1 cellular context compared by ENCODE assay signal in genomic region chr6:38027685-38028373, GRCh38.
TF ChIP-seq lines count a peak whose summit lies in the region.

No MANE protein-coding gene starts in this region.

TF ChIP-seq in GM23338, 12 proteins besides CTCF, POLR2A, EP300 and RAD21:
- TF ChIP-seq ZNF462 (CRISPR knock-in tag; IDR thresholded peaks at IDR 0.05) = no peak
- no peak for TF ChIP-seq NANOG (IDR thresholded peaks at IDR 0.05; ENCODE audit: borderline replicate concordance)
- TF ChIP-seq JUNB (IDR thresholded peaks at IDR 0.05; ENCODE audit: unreplicated experiment) = no peak
- no peak for TF ChIP-seq EZH2 (IDR thresholded peaks at IDR 0.05; ENCODE audit: low read depth, unreplicated experiment)
- TF ChIP-seq ETS1 (IDR thresholded peaks at IDR 0.05) = no peak
- TF ChIP-seq REST (IDR thresholded peaks at IDR 0.05; ENCODE audit: unreplicated experiment) = no peak
- no peak for TF ChIP-seq STAT1 (IDR thresholded peaks at IDR 0.05; ENCODE audit: unreplicated experiment)
- TF ChIP-seq CREB1 (CRISPR knock-in tag; IDR thresholded peaks at IDR 0.05; ENCODE audit: low read depth) = no peak
- TF ChIP-seq ZNF331 (CRISPR knock-in tag; IDR thresholded peaks at IDR 0.05; ENCODE audit: low read depth) = no peak
- TF ChIP-seq POLR2AphosphoS5 (IDR thresholded peaks at IDR 0.05; ENCODE audit: low read depth) = no peak
